In genomic region chr7:100669106-100669505, GRCh38 we compare ENCODE assay signal across 3 cellular contexts. TPM values are rescaled to one million over a fixed set of nuclear protein-coding genes. Genes with fewer than 3 reads are reported as not detected.
"Had no signal": no experiment of that assay in that cellular context is flagged by ENCODE, and none has a peak within 500 bp of the region (broad histone marks: within the 10 kb centered on the region; RNA-seq: fewer than 3 reads in every experiment).

No MANE protein-coding gene starts in this region.

RNA-seq across cellular contexts. Expression of gene ACTL6B, which starts 12.9 kb away (rescaled TPM):
- total RNA-seq: GM23248, H4, HFFc6 had no signal
- polyA plus RNA-seq: GM23248 had no signal
